In the genomic region with DNA sequence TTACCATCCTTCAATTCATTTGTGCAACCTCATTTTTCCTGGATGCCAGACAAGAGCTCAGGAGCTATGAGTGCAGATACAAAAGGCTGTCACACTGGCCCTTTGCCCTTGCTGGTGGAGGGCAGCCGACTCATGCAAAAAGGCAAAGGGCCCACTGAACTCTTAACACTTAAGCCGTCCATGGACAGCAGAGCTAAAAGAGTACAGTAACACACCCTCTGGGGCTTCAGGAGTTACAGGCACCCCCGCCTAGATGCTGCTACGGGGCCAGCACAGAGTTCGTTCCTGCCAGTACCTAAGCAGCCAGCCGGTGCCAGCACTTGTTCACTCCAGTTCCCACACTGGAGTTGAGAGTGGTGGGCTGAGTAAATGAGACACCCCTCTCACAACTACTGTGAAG, we compare ENCODE assay signal across 16 cellular contexts.
DNase-seq lines count a peak whose midpoint lies in the region; ATAC-seq and TF ChIP-seq lines count a peak whose summit lies in the region.
"Had no signal": no experiment of that assay in that cellular context is flagged by ENCODE, and none has a peak within 500 bp of the region (broad histone marks: within the 10 kb centered on the region; RNA-seq: fewer than 3 reads in every experiment).

No MANE protein-coding gene starts in this region.

- H2BK120ac ChIP-seq in H9 (ENCODE audit: low read depth, low read length, poor library complexity, severe bottlenecking) = no peak overlapping the region

- no peak overlapping the region for H2BK20ac ChIP-seq in H9 (ENCODE audit: low read depth, low read length, poor library complexity, severe bottlenecking)

- H3K4ac ChIP-seq in H9 (ENCODE audit: low read depth, low read length) = no peak overlapping the region

- no peak overlapping the region for H2AFZ ChIP-seq in H9 (ENCODE audit: low read length)
- H2AFZ ChIP-seq: GM23248 had no signal

- no peaks in the 10 kb centered on the region for H3K23me2 ChIP-seq in H9 (ENCODE audit: insufficient read length, low read depth, low read length, poor library complexity, severe bottlenecking)

- no peak overlapping the region for H4K91ac ChIP-seq in H9 (ENCODE audit: insufficient read length, low read depth, low read length)

- no peak overlapping the region for H3T11ph ChIP-seq in H9 (ENCODE audit: low read length)

- peaks cover 0 to 2% of the 10 kb centered on the region in 2 experiments; a peak in 1 of 5 replicates for H3K9me3 Mint-ChIP-seq in H9
- H3K9me3 Mint-ChIP-seq: CD8-positive, alpha-beta memory T cell had no signal

- H3K56ac ChIP-seq in H9 (ENCODE audit: insufficient read length, low read depth, low read length) = no peak overlapping the region

- no peak overlapping the region for H2BK15ac ChIP-seq in H9 (ENCODE audit: low read depth, low read length)

- peaks cover 25 to 37% (median 27%) of the 10 kb centered on the region in 3 experiments for H3K36me3 Mint-ChIP-seq in H9 (ENCODE audit: insufficient read depth in 1 of 3, low read depth in 3 of 3)

- peak; percentile 56 for ATAC-seq in Right ventricle myocardium inferior
- peak; percentile 71 for ATAC-seq in left ventricle myocardium superior

- peaks cover 22 to 34% of the 10 kb centered on the region in 2 experiments for H3K4me1 Mint-ChIP-seq in H9

- H3K9me3 ChIP-seq in left ventricle myocardium inferior (replicated peaks) = no peaks in the 10 kb centered on the region
- no peaks in the 10 kb centered on the region for H3K9me3 ChIP-seq in H9 (ENCODE audit: control insufficient read depth, low read depth, low read length)
- H3K9me3 ChIP-seq in thyroid gland = no peaks in the 10 kb centered on the region
- H3K9me3 ChIP-seq: Caco-2 had no signal

- peaks cover 2% of the 10 kb centered on the region for H3K36me3 ChIP-seq in left ventricle myocardium inferior
- no peaks in the 10 kb centered on the region for H3K36me3 ChIP-seq in thyroid gland

- H3K4me3 ChIP-seq in left ventricle myocardium inferior (no peak overlapping the region), thyroid gland (replicated peaks in 1 of 3) (no peak overlapping the region)
- H3K4me3 ChIP-seq: BLaER1 treated with 17β-estradiol and CSF1 and Interleukin-3, amounts not matched to agents 10 nM and 100 nM; GM23248 had no signal

- H3K23ac ChIP-seq in H9 (ENCODE audit: insufficient read length, low read depth, low read length) = no peak overlapping the region

- H4K5ac ChIP-seq in H9 (ENCODE audit: insufficient read length, low read depth, low read length) = no peak overlapping the region

- no peak overlapping the region for H4K8ac ChIP-seq in H9 (replicated peaks; ENCODE audit: insufficient read length, low read depth, low read length)

- no peaks in the 10 kb centered on the region for H3K79me2 ChIP-seq in H9 (ENCODE audit: insufficient read depth, low read length)

- intact Hi-C loops in Right ventricle myocardium inferior (cut with DNase I) (loop anchor here (10.0 kb wide), 1 partner anchor 588 kb away; no protein-coding TSS in a partner anchor), left ventricle myocardium inferior (cut with micrococcal nuclease) (no loop called here), left ventricle myocardium superior (cut with micrococcal nuclease) (no loop called here), thyroid gland (cut with DNase I) (no loop called here)

- no peak overlapping the region for H3K14ac ChIP-seq in H9 (ENCODE audit: insufficient read depth, low read length)

- H4K20me1 ChIP-seq in H9 (ENCODE audit: control insufficient read depth, insufficient read depth, insufficient read length) = no peaks in the 10 kb centered on the region

- no peaks in the 10 kb centered on the region for H3K27me3 Mint-ChIP-seq in H9 (ENCODE audit: low read depth)
- H3K27me3 Mint-ChIP-seq: B cell; CD4-positive, CD25-positive, alpha-beta regulatory T cell; CD8-positive, alpha-beta memory T cell had no signal

- no peak overlapping the region for H2AK5ac ChIP-seq in H9 (ENCODE audit: insufficient read length, low read length)

- H3K4me3 Mint-ChIP-seq in H9 = no peak overlapping the region
- H3K4me3 Mint-ChIP-seq: B cell; CD4-positive, CD25-positive, alpha-beta regulatory T cell; CD8-positive, alpha-beta memory T cell had no signal

- no CpG with 5 or more reads among the region's 6 CpGs for whole genome bisulfite sequencing in H9 (ENCODE audit: extremely low coverage, insufficient read length, low lambda C conversion rate)
- WGBS in thyroid gland, 2 donors = 40 to 78% methylated on average over 2 to 6 of the region's 6 CpGs

- H3K4me1 ChIP-seq in left ventricle myocardium inferior (peaks cover 61% of the 10 kb centered on the region), H9 (ENCODE audit: insufficient read depth, low read length) (no peaks in the 10 kb centered on the region), thyroid gland (peaks cover 23% of the 10 kb centered on the region in 2 donors)
- H3K4me1 ChIP-seq: Caco-2 had no signal

- H2BK12ac ChIP-seq in H9 (ENCODE audit: insufficient read length, low read depth, low read length) = no peak overlapping the region

- no peak overlapping the region for H3K9ac ChIP-seq in H9 (ENCODE audit: extremely low read depth, insufficient read length, low read length)
- H3K9ac ChIP-seq: BLaER1 treated with 17β-estradiol and CSF1 and Interleukin-3, amounts not matched to agents 10 nM and 100 nM; GM23248 had no signal

- H3K18ac ChIP-seq in H9 (ENCODE audit: insufficient read length, low read depth, low read length) = no peak overlapping the region

- H3K27me3 ChIP-seq in left ventricle myocardium inferior (ENCODE audit: low read depth) = no peaks in the 10 kb centered on the region
- H3K27me3 ChIP-seq in H9 (ENCODE audit: insufficient read depth, low read length) = no peaks in the 10 kb centered on the region
- no peaks in the 10 kb centered on the region for H3K27me3 ChIP-seq in thyroid gland
- H3K27me3 ChIP-seq: BLaER1 treated with 17β-estradiol and CSF1 and Interleukin-3, amounts not matched to agents 10 nM and 100 nM had no signal

- peaks cover 6% of the 10 kb centered on the region for H3K79me1 ChIP-seq in H9 (ENCODE audit: insufficient read depth, low read depth, low read length, poor library complexity, severe bottlenecking)

- TF ChIP-seq CTCF in left ventricle myocardium inferior (IDR thresholded peaks at IDR 0.05; ENCODE audit: borderline replicate concordance) = no peak
- TF ChIP-seq CTCF in H9 (conservative IDR thresholded peaks at IDR 0.05) = no peak
- no peak for TF ChIP-seq CTCF in thyroid gland (IDR thresholded peaks at IDR 0.05)

- peak overlapping the region in 2 of 3 experiments; percentile 68 to 97; a peak in 3 of 7 replicates for H3K27ac Mint-ChIP-seq in H9
- H3K27ac Mint-ChIP-seq: B cell had no signal

- H3K4me2 ChIP-seq in H9 (ENCODE audit: insufficient read depth, insufficient read length, low read length) = no peak overlapping the region
- H3K4me2 ChIP-seq: BLaER1 treated with 17β-estradiol and CSF1 and Interleukin-3, amounts not matched to agents 10 nM and 100 nM had no signal

- H3K27ac ChIP-seq in left ventricle myocardium inferior (replicated peaks) (no peak overlapping the region), H9 (ENCODE audit: insufficient read length, low read depth, low read length) (no peak overlapping the region), thyroid gland (no peak overlapping the region)
- H3K27ac ChIP-seq: BLaER1 treated with 17β-estradiol and CSF1 and Interleukin-3, amounts not matched to agents 10 nM and 100 nM; GM23248 had no signal

- TF ChIP-seq POLR2A in thyroid gland (IDR thresholded peaks at IDR 0.05) = no peak

- no peak for DNase-seq in Right ventricle myocardium inferior (ENCODE audit: missing footprints)
- DNase-seq in left ventricle myocardium inferior = no peak
- DNase-seq in H9 = no peak
- DNase-seq in left ventricle myocardium superior = peak; percentile 50
- peak; percentile 29 to 55 for DNase-seq in thyroid gland
- no peak for DNase-seq in COLO829 (ENCODE audit: low spot score)
- no peak for DNase-seq in NCI-H146 treated with DMSO at 0.1 percent for 48 hours (lab: John Stamatoyannopoulos, UW; ENCODE audit: unreplicated experiment)
- DNase-seq: Caco-2; CD4-positive, CD25-positive, alpha-beta regulatory T cell; CD8-positive, alpha-beta memory T cell; GDM1; GM23248; HCEC 1CT; IMR-90 had no signal

- H2BK5ac ChIP-seq in H9 (ENCODE audit: insufficient read length, low read length) = no peak overlapping the region

Comparison
In these comparisons a context has a peak if more than half of its experiments do, and no peak if none do; other contexts are left out.
1. DNase-seq: peak in left ventricle myocardium superior (single experiment) and thyroid gland (2 of 2); none in Right ventricle myocardium inferior (single experiment), left ventricle myocardium inferior (single experiment), H9 (single experiment), COLO829 (single experiment) and NCI-H146 treated with DMSO at 0.1 percent for 48 hours (single experiment).